1 cellular context compared by ENCODE assay signal in the genomic region with DNA sequence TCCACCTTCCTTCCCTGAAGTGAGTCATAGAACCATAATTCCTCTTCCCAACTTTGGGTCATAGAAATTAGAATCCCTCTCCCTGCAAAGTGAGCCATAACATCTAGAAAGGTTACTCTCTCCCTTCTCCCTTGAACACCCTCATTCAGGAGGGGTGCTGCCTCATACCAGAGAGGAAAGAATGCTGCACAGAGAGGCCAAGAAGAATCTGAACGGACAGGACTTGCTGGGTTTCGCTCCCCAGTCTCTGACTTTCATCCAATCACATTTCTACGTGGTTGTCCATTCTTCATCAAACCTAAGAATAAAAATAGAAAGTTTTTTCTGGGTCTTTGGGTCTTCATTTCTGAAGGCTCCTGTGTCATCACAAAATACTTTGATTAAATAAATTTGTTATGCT.
TF ChIP-seq lines count a peak whose summit lies in the region.

No MANE protein-coding gene starts in this region.

TF ChIP-seq in K562, 482 proteins besides CTCF, POLR2A, EP300 and RAD21:
- TF ChIP-seq RFX5 (IDR thresholded peaks at IDR 0.05; ENCODE audit: low read depth, low read length) (no peak), PCBP2 (IDR thresholded peaks at IDR 0.05; ENCODE audit: low read depth, low read length, poor library complexity, severe bottlenecking) (no peak), STAG1 (CRISPR knock-in tag; IDR thresholded peaks at IDR 0.05; ENCODE audit: borderline replicate concordance) (no peak)
TF ChIP-seq in K562: peak in this region for 0.
